In the genomic region with DNA sequence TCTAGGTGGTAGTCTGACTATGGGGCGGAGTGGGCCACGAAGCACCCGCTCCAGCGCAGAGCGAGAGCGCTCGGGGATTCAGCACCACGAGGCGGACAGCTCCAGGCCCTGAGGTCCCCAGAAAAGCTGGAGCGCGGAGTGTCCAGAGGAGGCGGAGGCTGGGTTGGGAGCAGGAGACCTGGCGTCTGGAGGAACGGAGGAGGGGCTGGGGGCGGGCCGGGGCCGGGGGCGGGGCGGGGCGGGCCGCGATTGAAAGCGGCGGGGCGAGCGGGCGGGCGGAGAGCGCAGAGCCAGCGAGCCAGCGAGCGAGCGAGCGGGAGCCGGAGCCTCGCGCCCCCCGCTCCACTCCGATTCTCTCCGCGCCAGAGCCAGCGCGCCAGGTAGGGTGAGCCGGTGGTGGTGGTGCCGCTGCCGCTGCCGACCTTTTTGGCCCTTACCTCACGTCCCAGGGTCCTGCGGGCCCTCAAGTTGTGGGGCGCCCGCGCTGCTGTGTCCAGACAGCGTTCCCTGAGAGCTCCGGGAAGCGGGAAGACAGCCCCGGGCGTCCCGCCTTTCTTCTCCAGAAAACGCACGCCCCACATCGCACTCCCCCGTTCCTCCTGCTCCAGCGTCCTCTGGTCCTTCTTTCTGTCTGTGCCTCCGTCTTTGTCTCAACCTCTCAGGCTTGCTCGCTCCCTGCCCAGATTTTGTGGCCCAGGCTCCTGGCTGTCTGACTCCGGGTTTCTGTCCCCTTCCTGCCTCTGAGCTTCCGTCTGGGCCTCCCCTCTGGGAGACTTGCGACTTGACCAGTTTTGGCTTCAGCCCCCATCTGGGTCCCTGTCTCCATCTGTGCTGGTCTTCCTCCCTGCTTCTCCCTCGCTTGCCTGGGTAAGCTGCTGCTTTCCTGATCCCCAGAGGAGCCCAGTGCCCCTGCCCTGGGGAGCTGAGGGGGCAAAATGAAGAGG, we compare ENCODE assay signal across 1 cellular context.
TF ChIP-seq lines count a peak whose summit lies in the region.

Gene GRM2, plus strand, starts transcription at position 281 of the 944 bp plus-strand sequence. CDS start 1,916 bp downstream, outside the sequence.

TF ChIP-seq in HepG2, 621 proteins besides CTCF, POLR2A, EP300 and RAD21 (continued from another document):
- TF ChIP-seq KDM5B (CRISPR knock-in tag; IDR thresholded peaks at IDR 0.05; ENCODE audit: borderline replicate concordance) = peak; percentile 53; the same call in 1 of the 2 replicates
- TF ChIP-seq, protein P1, sequence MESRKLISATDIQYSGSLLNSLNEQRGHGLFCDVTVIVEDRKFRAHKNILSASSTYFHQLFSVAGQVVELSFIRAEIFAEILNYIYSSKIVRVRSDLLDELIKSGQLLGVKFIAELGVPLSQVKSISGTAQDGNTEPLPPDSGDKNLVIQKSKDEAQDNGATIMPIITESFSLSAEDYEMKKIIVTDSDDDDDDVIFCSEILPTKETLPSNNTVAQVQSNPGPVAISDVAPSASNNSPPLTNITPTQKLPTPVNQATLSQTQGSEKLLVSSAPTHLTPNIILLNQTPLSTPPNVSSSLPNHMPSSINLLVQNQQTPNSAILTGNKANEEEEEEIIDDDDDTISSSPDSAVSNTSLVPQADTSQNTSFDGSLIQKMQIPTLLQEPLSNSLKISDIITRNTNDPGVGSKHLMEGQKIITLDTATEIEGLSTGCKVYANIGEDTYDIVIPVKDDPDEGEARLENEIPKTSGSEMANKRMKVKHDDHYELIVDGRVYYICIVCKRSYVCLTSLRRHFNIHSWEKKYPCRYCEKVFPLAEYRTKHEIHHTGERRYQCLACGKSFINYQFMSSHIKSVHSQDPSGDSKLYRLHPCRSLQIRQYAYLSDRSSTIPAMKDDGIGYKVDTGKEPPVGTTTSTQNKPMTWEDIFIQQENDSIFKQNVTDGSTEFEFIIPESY (CRISPR knock-in tag; IDR thresholded peaks at IDR 0.05) = peak; percentile 25; the same call in 1 of the 2 replicates
- peak; percentile 93; the same call in 1 of the 2 replicates for TF ChIP-seq ATAD3A (CRISPR knock-in tag; IDR thresholded peaks at IDR 0.05)
- no peak for TF ChIP-seq ZNF230 (CRISPR knock-in tag; IDR thresholded peaks at IDR 0.05)
- peak; percentile 91; the same call in 1 of the 2 replicates for TF ChIP-seq ZMAT3 (CRISPR knock-in tag; conservative IDR thresholded peaks at IDR 0.05)
- TF ChIP-seq KDM2A (CRISPR knock-in tag; IDR thresholded peaks at IDR 0.05; ENCODE audit: borderline replicate concordance, low read depth) = peak; percentile 73; the same call in 1 of the 2 replicates
- peak; percentile 49; the same call in 1 of the 2 replicates for TF ChIP-seq ZNF788 (CRISPR knock-in tag; IDR thresholded peaks at IDR 0.05; ENCODE audit: borderline replicate concordance)
- 0 out of 2 replicates have a peak, but pooled peaks have one; percentile 52 for TF ChIP-seq TEAD2 (CRISPR knock-in tag; IDR thresholded peaks at IDR 0.05)
- peak; percentile 12; the same call in 1 of the 2 replicates for TF ChIP-seq SP5 (CRISPR knock-in tag; IDR thresholded peaks at IDR 0.05; ENCODE audit: borderline replicate concordance, low read depth)
- peak; percentile 71; the same call in 1 of the 3 replicates for TF ChIP-seq MXI1 (IDR thresholded peaks at IDR 0.05; ENCODE audit: borderline replicate concordance, low read depth, low read length)
- no peak for TF ChIP-seq STAT6 (CRISPR knock-in tag; IDR thresholded peaks at IDR 0.05; ENCODE audit: borderline replicate concordance)
- 0 out of 2 replicates have a peak, but pooled peaks have one; percentile 43 for TF ChIP-seq POGK (CRISPR knock-in tag; conservative IDR thresholded peaks at IDR 0.05)
